ENCODE assay signal across 10 cellular contexts in the genomic region with DNA sequence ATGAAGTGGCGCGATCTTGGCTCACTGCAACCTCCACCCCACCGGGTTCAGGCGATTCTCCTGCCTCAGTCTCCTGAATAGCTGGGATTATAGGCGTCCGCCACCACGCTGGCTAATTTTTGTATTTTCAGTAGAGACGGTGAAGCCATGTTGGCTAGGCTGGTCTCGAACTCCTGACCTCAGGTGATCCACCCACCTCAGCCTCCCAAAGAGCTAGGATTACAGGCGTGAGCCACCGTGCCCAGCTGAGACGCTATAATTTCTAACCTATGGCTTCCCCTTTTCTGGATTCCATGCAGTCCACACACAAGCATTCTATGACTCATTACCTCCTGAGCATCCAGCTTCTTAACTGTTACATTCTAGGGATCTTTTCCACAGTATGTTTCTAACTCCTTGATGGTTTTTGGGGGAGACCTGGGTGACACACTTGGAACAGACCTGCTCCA. TPM values are rescaled to one million over a fixed set of nuclear protein-coding genes. Genes with fewer than 3 reads are reported as not detected.
DNase-seq lines count a peak whose midpoint lies in the region; ATAC-seq, FAIRE-seq and TF ChIP-seq lines count a peak whose summit lies in the region.
"Had no signal": no experiment of that assay in that cellular context is flagged by ENCODE, and none has a peak within 500 bp of the region (broad histone marks: within the 10 kb centered on the region; RNA-seq: fewer than 3 reads in every experiment).

No MANE protein-coding gene starts in this region.

- TF ChIP-seq CTCF in KMS-11 (conservative IDR thresholded peaks at IDR 0.05; ENCODE audit: low read depth, low read length) (no peak), K562 (IDR thresholded peaks at IDR 0.05 in 2 of 3, conservative IDR thresholded peaks at IDR 0.05 in 1 of 3; ENCODE audit: insufficient read depth in 2 of 3, low read depth in 1 of 3, low read length in 3 of 3) (no peak), GM20000 (IDR thresholded peaks at IDR 0.05; ENCODE audit: extremely low read depth, missing control alignments) (no peak)

- H3K4me1 ChIP-seq in KMS-11 (ENCODE audit: low read depth, poor library complexity, severe bottlenecking) (peaks cover 80% of the 10 kb centered on the region), K562 (replicated peaks in 1 of 2; ENCODE audit: control insufficient read depth in 2 of 2, insufficient read depth in 2 of 2, low read length in 2 of 2) (0 out of 5 replicates have a peak, but pooled peaks cover 0 to 2% of the 10 kb centered on the region in 2 experiments)

- no peak overlapping the region for H3K4me3 Mint-ChIP-seq in memory B cell
- H3K4me3 Mint-ChIP-seq: activated T-helper 1 cell treated with anti-CD3 and anti-CD28 coated beads, Interleukin-12 subunit alpha, Interleukin-12 subunit beta, Interleukin-2, Interleukin-4 antibody, amounts not matched to agents 30 ng/mL and 10 ng/mL and 1 ng/mL, durations not matched to agents 14 hours and 24 hours and 36 hours had no signal

- in situ Hi-C loops in K562 (cut with MboI), result no loop called here

- H2AFZ ChIP-seq in KMS-11 (ENCODE audit: low read depth) (no peak overlapping the region), K562 (ENCODE audit: low read depth, low read length) (no peak overlapping the region)

- TF ChIP-seq POLR2A in K562 (conservative IDR thresholded peaks at IDR 0.05), result no peak

- peaks cover 31% of the 10 kb centered on the region for H3K4me1 Mint-ChIP-seq in memory B cell

- peak overlapping the region; percentile 83 for H3K4me2 ChIP-seq in KMS-11
- no peak overlapping the region for H3K4me2 ChIP-seq in K562 (ENCODE audit: insufficient read depth, low read length)

- no peak for TF ChIP-seq RAD21 in K562 (CRISPR knock-in tag; conservative IDR thresholded peaks at IDR 0.05 in 1 of 2, IDR thresholded peaks at IDR 0.05 in 1 of 2)

- H3K9ac ChIP-seq in KMS-11 (no peak overlapping the region; the same call in 1 of the 2 replicates), K562 (ENCODE audit: insufficient read depth in 1 of 2, low read depth in 2 of 2, low read length in 2 of 2) (no peak overlapping the region)

- no peaks in the 10 kb centered on the region for H3K27me3 Mint-ChIP-seq in memory B cell

- no peaks in the 10 kb centered on the region for H4K20me1 ChIP-seq in KMS-11 (ENCODE audit: insufficient read depth)
- H4K20me1 ChIP-seq in K562 (replicated peaks; ENCODE audit: control insufficient read depth, insufficient read depth, low read length), result no peaks in the 10 kb centered on the region

- H3K9me3 Mint-ChIP-seq in memory B cell, result no peaks in the 10 kb centered on the region
- H3K9me3 Mint-ChIP-seq: activated T-helper 1 cell treated with anti-CD3 and anti-CD28 coated beads, Interleukin-12 subunit alpha, Interleukin-12 subunit beta, Interleukin-2, Interleukin-4 antibody, amounts not matched to agents 30 ng/mL and 10 ng/mL and 1 ng/mL, durations not matched to agents 14 hours and 24 hours and 36 hours had no signal

- H3K27me3 ChIP-seq in KMS-11 (ENCODE audit: insufficient read depth, low read depth) (no peaks in the 10 kb centered on the region), K562 (ENCODE audit: control insufficient read depth in 2 of 2, insufficient read depth in 2 of 2, low read length in 2 of 2) (no peaks in the 10 kb centered on the region)

- TF ChIP-seq EP300 in K562 (IDR thresholded peaks at IDR 0.05; ENCODE audit: low read length), result no peak

- H3K4me3 ChIP-seq in KMS-11 (IDR thresholded peaks at IDR 0.05; ENCODE audit: insufficient read depth, low read depth, low read length) (no peak overlapping the region), K562 (no peak overlapping the region)

- WGBS in K562 (ENCODE audit: insufficient coverage, low coverage, missing lambda C conversion rate), result 79% methylated on average over 11 of the region's 12 CpGs

- ATAC-seq in K562, result 0 out of 3 replicates have a peak, but pooled peaks have one; percentile 13
- no peak for ATAC-seq in memory B cell (ENCODE audit: low read depth)
- ATAC-seq in HG02884 (IDR thresholded peaks at IDR 0.05; ENCODE audit: unreplicated experiment), result no peak
- ATAC-seq in GM19452 (IDR thresholded peaks at IDR 0.05; ENCODE audit: unreplicated experiment), result no peak

- peak overlapping the region; percentile 82 for H3K27ac Mint-ChIP-seq in memory B cell
- H3K27ac Mint-ChIP-seq: activated T-helper 1 cell treated with anti-CD3 and anti-CD28 coated beads, Interleukin-12 subunit alpha, Interleukin-12 subunit beta, Interleukin-2, Interleukin-4 antibody, amounts not matched to agents 30 ng/mL and 10 ng/mL and 1 ng/mL, durations not matched to agents 14 hours and 24 hours and 36 hours had no signal

- H3K9me3 ChIP-seq in K562 (replicated peaks; ENCODE audit: control insufficient read depth, insufficient read depth, low read depth, low read length), result no peaks in the 10 kb centered on the region

- intact Hi-C loops in K562 (cut with micrococcal nuclease), result no loop called here

- H3K36me3 Mint-ChIP-seq in memory B cell, result peaks cover 14% of the 10 kb centered on the region

- CTCF ChIA-PET in K562 (lab: Yijun Ruan, JAX; ENCODE audit: low intra/inter-chr PET ratio), result no interaction called here

- H3K27ac ChIP-seq in KMS-11, result peak overlapping the region; percentile 97
- no peak overlapping the region for H3K27ac ChIP-seq in K562 (ENCODE audit: extremely low read depth, low read depth, low read length)

- H3K36me3 ChIP-seq in KMS-11 (ENCODE audit: insufficient read depth) (peaks cover 3% of the 10 kb centered on the region; the same call in 1 of the 2 replicates), K562 (ENCODE audit: control insufficient read depth, insufficient read depth, low read length) (peaks cover 8% of the 10 kb centered on the region; the same call in 2 of the 3 replicates)

- BruUV-seq in K562 (replicated peaks; lab: Mats Ljungman, UMichigan), result no TSS peak

- no peaks in the 10 kb centered on the region for H3K9me1 ChIP-seq in K562 (ENCODE audit: control insufficient read depth, insufficient read depth, low read length)

- FAIRE-seq in K562 (lab: Jason Lieb, UNC), result no peak
- FAIRE-seq: GM12892 had no signal

- DNase-seq in CD1c-positive myeloid dendritic cell (ENCODE audit: extremely low spot score), result peak; percentile 64
- DNase-seq in K562 (ENCODE audit: extremely low read depth in 1 of 4, low spot score in 3 of 4), result no peak
- DNase-seq in memory B cell (ENCODE audit: low spot score in 2 of 2), result no peak
- no peak for DNase-seq in central memory CD4-positive, alpha-beta T cell
- DNase-seq in GM20000 (ENCODE audit: low spot score), result no peak

- POLR2A ChIA-PET in K562 (lab: Yijun Ruan, JAX), result no interaction called here

- H3K79me2 ChIP-seq in KMS-11 (ENCODE audit: insufficient read depth, low read depth) (no peaks in the 10 kb centered on the region), K562 (ENCODE audit: control insufficient read depth, insufficient read depth, low read length) (no peaks in the 10 kb centered on the region)

TF ChIP-seq in K562, 482 proteins besides CTCF, POLR2A, EP300 and RAD21 (continues in another document):
- TF ChIP-seq, protein P1, sequence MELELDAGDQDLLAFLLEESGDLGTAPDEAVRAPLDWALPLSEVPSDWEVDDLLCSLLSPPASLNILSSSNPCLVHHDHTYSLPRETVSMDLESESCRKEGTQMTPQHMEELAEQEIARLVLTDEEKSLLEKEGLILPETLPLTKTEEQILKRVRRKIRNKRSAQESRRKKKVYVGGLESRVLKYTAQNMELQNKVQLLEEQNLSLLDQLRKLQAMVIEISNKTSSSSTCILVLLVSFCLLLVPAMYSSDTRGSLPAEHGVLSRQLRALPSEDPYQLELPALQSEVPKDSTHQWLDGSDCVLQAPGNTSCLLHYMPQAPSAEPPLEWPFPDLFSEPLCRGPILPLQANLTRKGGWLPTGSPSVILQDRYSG (tag; conservative IDR thresholded peaks at IDR 0.05; ENCODE audit: low read depth), result no peak
- 0 out of 2 replicates have a peak, but pooled peaks have one; percentile 49 for TF ChIP-seq SPI1 (IDR thresholded peaks at IDR 0.05; ENCODE audit: borderline replicate concordance, low read depth, low read length)

RNA-seq across cellular contexts. Expression of a gene that starts 11.9 kb away (rescaled TPM):
- total RNA-seq in K562 (2011; cell fraction: chromatin; rRNA removed; ENCODE audit: low replicate concordance), result 25.9 and 38.5 TPM in 2 replicates
- 8.8 and 10.0 TPM in 2 replicates for total RNA-seq in K562 (2011; cell fraction: nucleolus; rRNA removed)
- total RNA-seq in K562 (2011; cell fraction: nucleoplasm; rRNA removed), result 17.4 and 18.4 TPM in 2 replicates
- total RNA-seq in K562 (2014; rRNA removed) (30.7 and 34.7 TPM in 2 replicates), K562 (2014; rRNA removed; fragmentation: Illumina TruSeq; extraction: Trizol) (61.3 and 73.9 TPM in 2 replicates), K562 (2015; rRNA removed; fragmentation: Illumina TruSeq; extraction: Trizol) (46.5 and 47.0 TPM in 2 replicates), K562 (2021) (68.8 and 69.5 TPM in 2 replicates)
- polyA plus RNA-seq in K562 (2011; rRNA removed) (57.7 and 88.2 TPM in 2 replicates), K562 (2014; fragmentation: Illumina TruSeq; extraction: Trizol) (52.0 and 52.8 TPM in 2 replicates), K562 (2014; fragmentation: Nextera tagmentation; extraction: Ambion mirVana) (1 to 10 TPM; 6.8 to 7.5 TPM), K562 (2014; rRNA removed) (36.7 and 43.9 TPM in 2 replicates)
- polyA plus RNA-seq in K562 (2011; cell fraction: cytosol; rRNA removed), result 28.6 and 42.6 TPM in 2 replicates
- 23.7 and 33.0 TPM in 2 replicates for polyA plus RNA-seq in K562 (2011; cell fraction: nucleus; rRNA removed)
- polyA plus RNA-seq in K562 (2012), result 49.1 and 51.2 TPM in 2 replicates
- polyA minus RNA-seq in K562 (2011; rRNA and poly(A)+ RNA removed), result 80.5 and 109 TPM in 2 replicates
- 18.0 and 41.3 TPM in 2 replicates for polyA minus RNA-seq in K562 (2011; cell fraction: cytosol; rRNA and poly(A)+ RNA removed)
- 8.1 and 14.1 TPM in 2 replicates for polyA minus RNA-seq in K562 (2011; cell fraction: nucleus; rRNA and poly(A)+ RNA removed)

RNA-seq across cellular contexts. Expression of a gene that starts 53.6 kb away (rescaled TPM):
- total RNA-seq in K562 (2011; cell fraction: chromatin; rRNA removed; ENCODE audit: low replicate concordance), result 30.5 and 48.2 TPM in 2 replicates
- 34.2 and 70.4 TPM in 2 replicates for total RNA-seq in K562 (2011; cell fraction: nucleolus; rRNA removed)
- total RNA-seq in K562 (2011; cell fraction: nucleoplasm; rRNA removed), result 75.8 and 139 TPM in 2 replicates
- total RNA-seq in K562 (2014; rRNA removed) (1,173 and 2,226 TPM in 2 replicates), K562 (2014; rRNA removed; fragmentation: Illumina TruSeq; extraction: Trizol) (959 and 1,048 TPM in 2 replicates), K562 (2015; rRNA removed; fragmentation: Illumina TruSeq; extraction: Trizol) (1,394 and 1,397 TPM in 2 replicates), K562 (2021) (583 and 608 TPM in 2 replicates)
- polyA plus RNA-seq in K562 (2011; rRNA removed) (266 and 531 TPM in 2 replicates), K562 (2014; fragmentation: Illumina TruSeq; extraction: Trizol) (1,329 TPM in 2 replicates), K562 (2014; fragmentation: Nextera tagmentation; extraction: Ambion mirVana) (100 to 1,000 TPM; 382 to 669 TPM), K562 (2014; rRNA removed) (1,359 and 1,607 TPM in 2 replicates)
- polyA plus RNA-seq in K562 (2011; cell fraction: cytosol; rRNA removed), result 433 and 683 TPM in 2 replicates
- 284 and 308 TPM in 2 replicates for polyA plus RNA-seq in K562 (2011; cell fraction: nucleus; rRNA removed)
- 1,629 and 1,914 TPM in 2 replicates for polyA plus RNA-seq in K562 (2012)
- polyA minus RNA-seq in K562 (2011; rRNA and poly(A)+ RNA removed), result 163 and 256 TPM in 2 replicates
- polyA minus RNA-seq in K562 (2011; cell fraction: cytosol; rRNA and poly(A)+ RNA removed), result 121 and 183 TPM in 2 replicates
- 21.8 and 28.5 TPM in 2 replicates for polyA minus RNA-seq in K562 (2011; cell fraction: nucleus; rRNA and poly(A)+ RNA removed)
